ENCODE assay signal across 8 cellular contexts in genomic region chr1:36703526-36704208, GRCh38.
A peak's percentile ranks its signal among the peaks of the same experiment; 100 is the strongest.
DNase-seq lines count a peak whose midpoint lies in the region; ATAC-seq and TF ChIP-seq lines count a peak whose summit lies in the region.

No MANE protein-coding gene starts in this region.

- no peaks in the 10 kb centered on the region for H3K36me3 Mint-ChIP-seq in CD14-positive monocyte
- no peaks in the 10 kb centered on the region for H3K36me3 Mint-ChIP-seq in central memory CD8-positive, alpha-beta T cell (ENCODE audit: insufficient read depth)

- peaks cover 10% of the 10 kb centered on the region for H3K4me1 Mint-ChIP-seq in CD14-positive monocyte
- peaks cover 6% of the 10 kb centered on the region for H3K4me1 Mint-ChIP-seq in central memory CD8-positive, alpha-beta T cell

- H3K27me3 Mint-ChIP-seq in CD14-positive monocyte (ENCODE audit: low read depth in 3 of 3) = peaks cover 10 to 33% (median 19%) of the 10 kb centered on the region in 3 donors
- H3K27me3 Mint-ChIP-seq in central memory CD8-positive, alpha-beta T cell = peaks cover 76% of the 10 kb centered on the region

- no peak overlapping the region for H3K4me3 ChIP-seq in HAP-1
- no peak overlapping the region for H3K4me3 ChIP-seq in WI38 (ENCODE audit: low read depth, low read length)

- peaks cover 30% of the 10 kb centered on the region for H3K27me3 ChIP-seq in HAP-1 (ENCODE audit: low read depth)

- no peak overlapping the region for H3K4me3 Mint-ChIP-seq in CD14-positive monocyte
- H3K4me3 Mint-ChIP-seq in central memory CD8-positive, alpha-beta T cell = no peak overlapping the region

- peak; percentile 77 for TF ChIP-seq CTCF in CD14-positive monocyte (IDR thresholded peaks at IDR 0.05)
- TF ChIP-seq CTCF in WI38 (IDR thresholded peaks at IDR 0.05; ENCODE audit: low read depth, low read length) = peak; percentile 84

- DNase-seq in CD14-positive monocyte (ENCODE audit: low spot score) = peak; percentile 66
- DNase-seq in HAP-1 (ENCODE audit: low spot score in 2 of 2) = peak; percentile 58 to 90
- DNase-seq in NCI-H2227 (lab: John Stamatoyannopoulos, UW; ENCODE audit: unreplicated experiment) = peak; percentile 86
- peak; percentile 12 to 24 for DNase-seq in central memory CD8-positive, alpha-beta T cell (ENCODE audit: low spot score in 2 of 2)
- peak; percentile 70 for DNase-seq in kidney tubule cell (ENCODE audit: low spot score)
- DNase-seq in stimulated activated CD4-positive, alpha-beta T cell treated with anti-CD3 and anti-CD28 coated beads, Interleukin-2, amount 100 ng/mL, for 4 hours (ENCODE audit: low read depth) = peak; percentile 15

- no peaks in the 10 kb centered on the region for H3K4me1 ChIP-seq in HAP-1

- peaks cover 0 to 4% (median 0%) of the 10 kb centered on the region in 7 donors for H3K9me3 Mint-ChIP-seq in CD14-positive monocyte
- H3K9me3 Mint-ChIP-seq in central memory CD8-positive, alpha-beta T cell = no peaks in the 10 kb centered on the region

- H3K27ac Mint-ChIP-seq in CD14-positive monocyte = peak overlapping the region in 2 of 7 donors; percentile 21 to 54
- H3K27ac Mint-ChIP-seq in central memory CD8-positive, alpha-beta T cell (ENCODE audit: low read depth) = no peak overlapping the region

- in situ Hi-C loops in HAP-1 (cut with MboI; ENCODE audit: low sequenced_read_pairs) = loop anchor here (25.0 kb wide), 1 partner anchor 734 kb away; no protein-coding TSS in a partner anchor

- ATAC-seq in central memory CD8-positive, alpha-beta T cell (replicated peaks; ENCODE audit: extremely low read depth, poor library complexity, severe bottlenecking) = peak; percentile 56
- ATAC-seq in GM18907 (IDR thresholded peaks at IDR 0.05; ENCODE audit: unreplicated experiment) = no peak

- H3K36me3 ChIP-seq in HAP-1 (replicated peaks) = no peaks in the 10 kb centered on the region

- H3K9me3 ChIP-seq in HAP-1 = no peaks in the 10 kb centered on the region; the same call in 1 of the 2 replicates

- intact Hi-C loops in CD14-positive monocyte (cut with micrococcal nuclease) = no loop called here

Comparison
In these comparisons a context has a peak if more than half of its experiments do, and no peak if none do; other contexts are left out.
1. DNase-seq: peak in every context shown above with its lines; median percentile 86 in NCI-H2227; 74 in HAP-1; 70 in kidney tubule cell; 66 in CD14-positive monocyte; 18 in central memory CD8-positive, alpha-beta T cell; 15 in stimulated activated CD4-positive, alpha-beta T cell treated with anti-CD3 and anti-CD28 coated beads, Interleukin-2, amount 100 ng/mL, for 4 hours.